ENCODE assay signal across 17 cellular contexts in the genomic region with DNA sequence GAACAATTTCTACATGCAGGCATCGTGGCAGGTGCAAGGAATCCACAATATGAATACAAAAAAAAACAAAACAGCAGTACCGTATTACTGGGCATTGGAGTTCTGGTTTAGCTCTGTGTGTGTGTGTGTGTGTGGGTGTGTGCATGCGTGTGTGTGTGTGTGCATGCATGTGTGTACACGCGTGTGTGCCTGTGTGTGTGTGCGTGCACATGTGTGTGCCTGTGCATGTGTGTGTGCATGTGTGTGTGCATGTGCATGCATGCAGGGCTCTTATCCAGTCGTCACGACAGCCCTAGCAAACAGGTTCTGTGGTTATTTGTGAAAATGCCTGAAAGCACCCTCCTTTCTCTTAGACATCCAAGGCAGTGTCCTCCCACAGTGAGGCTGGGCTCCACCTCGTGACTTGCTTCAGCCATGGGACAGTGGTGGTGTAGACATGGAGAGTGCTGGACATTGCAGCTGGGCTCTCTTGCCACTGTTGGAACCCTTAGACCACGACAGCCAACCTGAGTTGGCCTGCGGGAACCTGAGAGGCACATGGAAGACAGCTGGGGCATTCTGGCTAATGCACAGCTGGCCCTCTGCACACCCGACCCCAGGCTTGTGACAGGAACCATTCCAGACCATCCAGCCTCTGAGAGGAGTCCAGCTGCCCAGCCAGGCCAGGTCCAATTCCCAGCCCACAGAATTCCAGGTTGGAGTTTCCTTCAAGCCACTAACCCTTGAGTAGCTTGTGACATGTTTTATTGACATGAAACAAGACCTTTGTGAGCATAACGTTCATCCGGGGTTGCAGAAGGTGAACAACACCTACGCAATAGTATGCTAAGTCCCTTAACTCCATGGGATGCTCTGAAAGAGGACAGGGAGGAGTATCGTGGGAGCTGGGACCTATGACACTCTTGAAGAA.
"Had no signal": no experiment of that assay in that cellular context is flagged by ENCODE, and none has a peak within 500 bp of the region (broad histone marks: within the 10 kb centered on the region; RNA-seq: fewer than 3 reads in every experiment).

No MANE protein-coding gene starts in this region.

- H3K27me3 ChIP-seq: neural progenitor cell, tibial artery had no signal

- H3K4me1 Mint-ChIP-seq: stimulated activated naive B cell treated with anti-CD40 and anti-IgM and Interleukin-4, amounts not matched to agents 10 μg/mL and 1 μg/mL and 100 μg/mL, for 72 hours had no signal

- DNase-seq: activated CD4-positive, alpha-beta T cell treated with anti-CD3 and anti-CD28 coated beads, Interleukin-2, amount 50 U/mL, for 1 hour; activated CD4-positive, CD25-positive, alpha-beta regulatory T cell; activated naive CD4-positive, alpha-beta T cell; anterior cingulate cortex; dermis blood vessel endothelial cell; effector memory CD8-positive, alpha-beta T cell; naive B cell; pancreas; retina; stimulated activated CD4-positive, alpha-beta T cell treated with anti-CD3 and anti-CD28 coated beads, Interleukin-4, amount 100 ng/mL, for 1 hour; stimulated activated naive B cell treated with anti-CD40 and anti-IgM and Interleukin-4, amounts not matched to agents 10 μg/mL and 1 μg/mL and 100 μg/mL, for 72 hours; SW 1271 had no signal

- H3K27ac ChIP-seq: epithelial cell of prostate, neural progenitor cell, pancreas, tibial artery had no signal

- H2AFZ ChIP-seq: neural progenitor cell had no signal

- FAIRE-seq: frontal cortex, pancreas had no signal

- H3K27ac Mint-ChIP-seq: effector memory CD8-positive, alpha-beta T cell; naive B cell; neural progenitor cell; stimulated activated naive B cell treated with anti-CD40 and anti-IgM and Interleukin-4, amounts not matched to agents 10 μg/mL and 1 μg/mL and 100 μg/mL, for 72 hours had no signal

- H3K36me3 Mint-ChIP-seq: neural progenitor cell had no signal

- H3K4me1 ChIP-seq: neural progenitor cell, pancreas, tibial artery had no signal

- H3K9ac ChIP-seq: neural progenitor cell had no signal

- H3K36me3 ChIP-seq: neural progenitor cell, pancreas, tibial artery had no signal

- H3K4me2 ChIP-seq: neural progenitor cell had no signal

- ATAC-seq: effector memory CD8-positive, alpha-beta T cell; pancreas; stimulated activated naive B cell treated with anti-CD40 and anti-IgM and Interleukin-4, amounts not matched to agents 10 μg/mL and 1 μg/mL and 100 μg/mL, for 72 hours had no signal

- H3K9me3 ChIP-seq: pancreas had no signal

- H3K4me3 ChIP-seq: lung, neural progenitor cell, pancreas, tibial artery had no signal

- H3K4me3 Mint-ChIP-seq: effector memory CD8-positive, alpha-beta T cell; neural progenitor cell; stimulated activated naive B cell treated with anti-CD40 and anti-IgM and Interleukin-4, amounts not matched to agents 10 μg/mL and 1 μg/mL and 100 μg/mL, for 72 hours had no signal
